ENCODE assay signal across 1 cellular context in genomic region chr14:38203929-38204716, GRCh38.
TF ChIP-seq lines count a peak whose summit lies in the region.

No MANE protein-coding gene starts in this region.

TF ChIP-seq in H1, 55 proteins besides CTCF, POLR2A, EP300 and RAD21:
- TF ChIP-seq TCF12 (IDR thresholded peaks at IDR 0.05; ENCODE audit: low read depth, low read length) (no peak), RNF2 (IDR thresholded peaks at IDR 0.05; ENCODE audit: borderline replicate concordance, low read depth, low read length, missing control alignments, poor library complexity, severe bottlenecking) (no peak), TAF7 (optimal IDR thresholded peaks at IDR 0.05; ENCODE audit: borderline replicate concordance, low read depth, low read length) (peak; percentile 44), EGR1 (IDR thresholded peaks at IDR 0.05; ENCODE audit: borderline replicate concordance, low read depth, low read length) (no peak), USF2 (IDR thresholded peaks at IDR 0.05; ENCODE audit: low read length) (no peak), YY1 (IDR thresholded peaks at IDR 0.05; ENCODE audit: low read depth, low read length) (no peak), SP2 (IDR thresholded peaks at IDR 0.05; ENCODE audit: low read length) (no peak), CBX8 (IDR thresholded peaks at IDR 0.05; ENCODE audit: borderline replicate concordance, low read depth, low read length) (no peak), BRCA1 (IDR thresholded peaks at IDR 0.05; ENCODE audit: low read depth, low read length) (no peak), SIRT6 (IDR thresholded peaks at IDR 0.05; ENCODE audit: low read length) (peak; percentile 61), CHD2 (IDR thresholded peaks at IDR 0.05; ENCODE audit: low read length) (peak; percentile 47), SP4 (IDR thresholded peaks at IDR 0.05; ENCODE audit: low read length) (peak; percentile 53; the same call in 1 of the 2 replicates), NANOG (IDR thresholded peaks at IDR 0.05; ENCODE audit: insufficient read depth, low read depth, low read length, poor library complexity, severe bottlenecking) (no peak), RFX5 (IDR thresholded peaks at IDR 0.05; ENCODE audit: borderline replicate concordance, low read depth, low read length) (0 out of 2 replicates have a peak, but pooled peaks have one; percentile 22), SRF (IDR thresholded peaks at IDR 0.05; ENCODE audit: low read depth, low read length) (no peak), TEAD4 (IDR thresholded peaks at IDR 0.05; ENCODE audit: low read depth, low read length) (no peak), SIN3A (conservative IDR thresholded peaks at IDR 0.05 in 1 of 2, IDR thresholded peaks at IDR 0.05 in 1 of 2; ENCODE audit: low read depth in 1 of 2, low read length in 2 of 2) (no peak), ATF2 (IDR thresholded peaks at IDR 0.05; ENCODE audit: low read length) (peak; percentile 63), TBP (IDR thresholded peaks at IDR 0.05; ENCODE audit: low read depth, low read length) (no peak), POLR2AphosphoS5 (IDR thresholded peaks at IDR 0.05; ENCODE audit: low read depth, low read length) (peak; percentile 99), EZH2 (IDR thresholded peaks at IDR 0.05; ENCODE audit: low read depth, low read length, severe bottlenecking) (no peak), CBX5 (IDR thresholded peaks at IDR 0.05; ENCODE audit: low read depth, low read length) (no peak), NRF1 (IDR thresholded peaks at IDR 0.05; ENCODE audit: low read depth, low read length) (peak; percentile 23), JUND (IDR thresholded peaks at IDR 0.05; ENCODE audit: low read length) (peak; percentile 57; the same call in 1 of the 2 replicates), CEBPB (IDR thresholded peaks at IDR 0.05; ENCODE audit: low read depth, low read length) (no peak), BCL11A (IDR thresholded peaks at IDR 0.05; ENCODE audit: low read depth in 2 of 2, low read length in 2 of 2) (no peak), RXRA (IDR thresholded peaks at IDR 0.05; ENCODE audit: insufficient read depth, low read depth, low read length) (no peak), BACH1 (IDR thresholded peaks at IDR 0.05; ENCODE audit: low read length) (no peak), POU5F1 (IDR thresholded peaks at IDR 0.05; ENCODE audit: low read depth, low read length) (no peak)
- TF ChIP-seq, protein P1, sequence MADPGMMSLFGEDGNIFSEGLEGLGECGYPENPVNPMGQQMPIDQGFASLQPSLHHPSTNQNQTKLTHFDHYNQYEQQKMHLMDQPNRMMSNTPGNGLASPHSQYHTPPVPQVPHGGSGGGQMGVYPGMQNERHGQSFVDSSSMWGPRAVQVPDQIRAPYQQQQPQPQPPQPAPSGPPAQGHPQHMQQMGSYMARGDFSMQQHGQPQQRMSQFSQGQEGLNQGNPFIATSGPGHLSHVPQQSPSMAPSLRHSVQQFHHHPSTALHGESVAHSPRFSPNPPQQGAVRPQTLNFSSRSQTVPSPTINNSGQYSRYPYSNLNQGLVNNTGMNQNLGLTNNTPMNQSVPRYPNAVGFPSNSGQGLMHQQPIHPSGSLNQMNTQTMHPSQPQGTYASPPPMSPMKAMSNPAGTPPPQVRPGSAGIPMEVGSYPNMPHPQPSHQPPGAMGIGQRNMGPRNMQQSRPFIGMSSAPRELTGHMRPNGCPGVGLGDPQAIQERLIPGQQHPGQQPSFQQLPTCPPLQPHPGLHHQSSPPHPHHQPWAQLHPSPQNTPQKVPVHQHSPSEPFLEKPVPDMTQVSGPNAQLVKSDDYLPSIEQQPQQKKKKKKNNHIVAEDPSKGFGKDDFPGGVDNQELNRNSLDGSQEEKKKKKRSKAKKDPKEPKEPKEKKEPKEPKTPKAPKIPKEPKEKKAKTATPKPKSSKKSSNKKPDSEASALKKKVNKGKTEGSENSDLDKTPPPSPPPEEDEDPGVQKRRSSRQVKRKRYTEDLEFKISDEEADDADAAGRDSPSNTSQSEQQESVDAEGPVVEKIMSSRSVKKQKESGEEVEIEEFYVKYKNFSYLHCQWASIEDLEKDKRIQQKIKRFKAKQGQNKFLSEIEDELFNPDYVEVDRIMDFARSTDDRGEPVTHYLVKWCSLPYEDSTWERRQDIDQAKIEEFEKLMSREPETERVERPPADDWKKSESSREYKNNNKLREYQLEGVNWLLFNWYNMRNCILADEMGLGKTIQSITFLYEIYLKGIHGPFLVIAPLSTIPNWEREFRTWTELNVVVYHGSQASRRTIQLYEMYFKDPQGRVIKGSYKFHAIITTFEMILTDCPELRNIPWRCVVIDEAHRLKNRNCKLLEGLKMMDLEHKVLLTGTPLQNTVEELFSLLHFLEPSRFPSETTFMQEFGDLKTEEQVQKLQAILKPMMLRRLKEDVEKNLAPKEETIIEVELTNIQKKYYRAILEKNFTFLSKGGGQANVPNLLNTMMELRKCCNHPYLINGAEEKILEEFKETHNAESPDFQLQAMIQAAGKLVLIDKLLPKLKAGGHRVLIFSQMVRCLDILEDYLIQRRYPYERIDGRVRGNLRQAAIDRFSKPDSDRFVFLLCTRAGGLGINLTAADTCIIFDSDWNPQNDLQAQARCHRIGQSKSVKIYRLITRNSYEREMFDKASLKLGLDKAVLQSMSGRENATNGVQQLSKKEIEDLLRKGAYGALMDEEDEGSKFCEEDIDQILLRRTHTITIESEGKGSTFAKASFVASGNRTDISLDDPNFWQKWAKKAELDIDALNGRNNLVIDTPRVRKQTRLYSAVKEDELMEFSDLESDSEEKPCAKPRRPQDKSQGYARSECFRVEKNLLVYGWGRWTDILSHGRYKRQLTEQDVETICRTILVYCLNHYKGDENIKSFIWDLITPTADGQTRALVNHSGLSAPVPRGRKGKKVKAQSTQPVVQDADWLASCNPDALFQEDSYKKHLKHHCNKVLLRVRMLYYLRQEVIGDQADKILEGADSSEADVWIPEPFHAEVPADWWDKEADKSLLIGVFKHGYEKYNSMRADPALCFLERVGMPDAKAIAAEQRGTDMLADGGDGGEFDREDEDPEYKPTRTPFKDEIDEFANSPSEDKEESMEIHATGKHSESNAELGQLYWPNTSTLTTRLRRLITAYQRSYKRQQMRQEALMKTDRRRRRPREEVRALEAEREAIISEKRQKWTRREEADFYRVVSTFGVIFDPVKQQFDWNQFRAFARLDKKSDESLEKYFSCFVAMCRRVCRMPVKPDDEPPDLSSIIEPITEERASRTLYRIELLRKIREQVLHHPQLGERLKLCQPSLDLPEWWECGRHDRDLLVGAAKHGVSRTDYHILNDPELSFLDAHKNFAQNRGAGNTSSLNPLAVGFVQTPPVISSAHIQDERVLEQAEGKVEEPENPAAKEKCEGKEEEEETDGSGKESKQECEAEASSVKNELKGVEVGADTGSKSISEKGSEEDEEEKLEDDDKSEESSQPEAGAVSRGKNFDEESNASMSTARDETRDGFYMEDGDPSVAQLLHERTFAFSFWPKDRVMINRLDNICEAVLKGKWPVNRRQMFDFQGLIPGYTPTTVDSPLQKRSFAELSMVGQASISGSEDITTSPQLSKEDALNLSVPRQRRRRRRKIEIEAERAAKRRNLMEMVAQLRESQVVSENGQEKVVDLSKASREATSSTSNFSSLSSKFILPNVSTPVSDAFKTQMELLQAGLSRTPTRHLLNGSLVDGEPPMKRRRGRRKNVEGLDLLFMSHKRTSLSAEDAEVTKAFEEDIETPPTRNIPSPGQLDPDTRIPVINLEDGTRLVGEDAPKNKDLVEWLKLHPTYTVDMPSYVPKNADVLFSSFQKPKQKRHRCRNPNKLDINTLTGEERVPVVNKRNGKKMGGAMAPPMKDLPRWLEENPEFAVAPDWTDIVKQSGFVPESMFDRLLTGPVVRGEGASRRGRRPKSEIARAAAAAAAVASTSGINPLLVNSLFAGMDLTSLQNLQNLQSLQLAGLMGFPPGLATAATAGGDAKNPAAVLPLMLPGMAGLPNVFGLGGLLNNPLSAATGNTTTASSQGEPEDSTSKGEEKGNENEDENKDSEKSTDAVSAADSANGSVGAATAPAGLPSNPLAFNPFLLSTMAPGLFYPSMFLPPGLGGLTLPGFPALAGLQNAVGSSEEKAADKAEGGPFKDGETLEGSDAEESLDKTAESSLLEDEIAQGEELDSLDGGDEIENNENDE (IDR thresholded peaks at IDR 0.05; ENCODE audit: insufficient replicate concordance, low read length) = no peak
- TF ChIP-seq, protein P2, sequence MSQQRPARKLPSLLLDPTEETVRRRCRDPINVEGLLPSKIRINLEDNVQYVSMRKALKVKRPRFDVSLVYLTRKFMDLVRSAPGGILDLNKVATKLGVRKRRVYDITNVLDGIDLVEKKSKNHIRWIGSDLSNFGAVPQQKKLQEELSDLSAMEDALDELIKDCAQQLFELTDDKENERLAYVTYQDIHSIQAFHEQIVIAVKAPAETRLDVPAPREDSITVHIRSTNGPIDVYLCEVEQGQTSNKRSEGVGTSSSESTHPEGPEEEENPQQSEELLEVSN (IDR thresholded peaks at IDR 0.05) = no peak
TF ChIP-seq in H1: peak in this region for 9.
